ENCODE assay signal across 21 cellular contexts in the genomic region with DNA sequence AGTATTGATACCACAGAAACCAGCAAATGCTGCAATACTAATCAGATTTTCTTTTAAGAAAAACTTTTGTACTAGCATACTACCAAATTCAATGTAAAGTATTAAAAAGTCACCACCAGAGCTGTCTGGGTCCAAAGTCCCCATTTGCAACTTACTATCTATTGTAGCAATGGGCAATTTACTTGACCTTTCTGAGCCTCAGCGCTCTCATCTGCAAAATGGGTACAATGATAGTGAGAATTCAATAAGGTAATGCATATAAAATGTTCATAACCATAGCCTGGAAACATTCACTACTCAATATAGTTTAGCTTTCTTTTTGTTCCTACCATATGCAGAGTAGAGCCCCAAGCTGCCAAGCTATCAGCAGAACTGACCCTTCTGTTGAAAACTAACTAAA.
DNase-seq lines count a peak whose midpoint lies in the region; ATAC-seq, FAIRE-seq and TF ChIP-seq lines count a peak whose summit lies in the region.
"Had no signal": no experiment of that assay in that cellular context is flagged by ENCODE, and none has a peak within 500 bp of the region (broad histone marks: within the 10 kb centered on the region; RNA-seq: fewer than 3 reads in every experiment).

No MANE protein-coding gene starts in this region.

- POLR2A ChIA-PET in HepG2 (lab: Yijun Ruan, JAX): no interaction called here

- in situ Hi-C loops in HepG2 (cut with HindIII; ENCODE audit: extremely low pct_ligation_motif_present, low pct_unique_long_range_greater_than_20kb): no loop called here

- no peak for TF ChIP-seq RAD21 in HepG2 (CRISPR knock-in tag; IDR thresholded peaks at IDR 0.05)

- peaks cover 29% of the 10 kb centered on the region for H3K4me1 ChIP-seq in HepG2 (ENCODE audit: insufficient read depth, low read length)
- no peaks in the 10 kb centered on the region for H3K4me1 ChIP-seq in right lobe of liver
- H3K4me1 ChIP-seq in neutrophil (ENCODE audit: control insufficient read depth in 1 of 2, insufficient read depth in 1 of 2, low read depth in 1 of 2, low read length in 1 of 2): peaks cover 9 to 17% of the 10 kb centered on the region in 2 experiments
- H3K4me1 ChIP-seq: A549, Caco-2 had no signal

- no peak overlapping the region for H3K9ac ChIP-seq in HepG2 (ENCODE audit: insufficient read depth, low read depth, low read length)
- H3K9ac ChIP-seq: BLaER1 treated with 17β-estradiol and CSF1 and Interleukin-3, amounts not matched to agents 10 nM and 100 nM had no signal

- 59% methylated on average over 1 of the region's 1 CpG for WGBS in HepG2 (ENCODE audit: low lambda C conversion rate)
- WGBS in right lobe of liver (ENCODE audit: insufficient coverage, low coverage, low lambda C conversion rate, missing lambda C conversion rate): 100% methylated on average over 1 of the region's 1 CpG

- intact Hi-C loops in HepG2 (cut with micrococcal nuclease; ENCODE audit: unreplicated experiment): no loop called here
- intact Hi-C loops in right lobe of liver (cut with DNase I): no loop called here

- no peaks in the 10 kb centered on the region for H3K27me3 Mint-ChIP-seq in central memory CD8-positive, alpha-beta T cell
- H3K27me3 Mint-ChIP-seq: B cell; CD4-positive, alpha-beta T cell had no signal

- CTCF ChIA-PET in HepG2 (lab: Yijun Ruan, JAX; ENCODE audit: low intra/inter-chr PET ratio, low total read pairs): no interaction called here

- H4K20me1 ChIP-seq in HepG2 (ENCODE audit: insufficient read depth, low read length): no peaks in the 10 kb centered on the region

- FAIRE-seq in HepG2 (lab: Jason Lieb, UNC): no peak
- FAIRE-seq: A549, D721Med, G401.6, GM19239 had no signal

- H3K27ac ChIP-seq in HepG2 (ENCODE audit: extremely low read length, insufficient read depth, low read length) (no peak overlapping the region), right lobe of liver (no peak overlapping the region), neutrophil (peak overlapping the region; percentile 3)
- H3K27ac ChIP-seq: 22Rv1; A549; BLaER1 treated with 17β-estradiol and CSF1 and Interleukin-3, amounts not matched to agents 10 nM and 100 nM; C4-2B had no signal

- no peaks in the 10 kb centered on the region for H3K36me3 ChIP-seq in HepG2 (replicated peaks in 1 of 2; ENCODE audit: control insufficient read depth in 1 of 2, insufficient read depth in 2 of 2, low read length in 2 of 2)
- no peaks in the 10 kb centered on the region for H3K36me3 ChIP-seq in right lobe of liver
- no peaks in the 10 kb centered on the region for H3K36me3 ChIP-seq in neutrophil

- H3K9me3 ChIP-seq in HepG2 (ENCODE audit: low read length) (no peaks in the 10 kb centered on the region), right lobe of liver (no peaks in the 10 kb centered on the region), neutrophil (no peaks in the 10 kb centered on the region)
- H3K9me3 ChIP-seq: A549, Caco-2 had no signal

- no TSS peak for BruUV-seq in HepG2 (replicated peaks; lab: Mats Ljungman, UMichigan)

- peaks cover 10% of the 10 kb centered on the region for H3K36me3 Mint-ChIP-seq in central memory CD8-positive, alpha-beta T cell (ENCODE audit: insufficient read depth)

- no peak overlapping the region for H3K4me3 ChIP-seq in HepG2 (replicated peaks in 1 of 3; ENCODE audit: insufficient read depth in 1 of 3, low read depth in 2 of 3, low read length in 3 of 3)
- no peak overlapping the region for H3K4me3 ChIP-seq in right lobe of liver
- no peak overlapping the region for H3K4me3 ChIP-seq in neutrophil (ENCODE audit: low read depth in 1 of 2, low read length in 1 of 2)
- H3K4me3 ChIP-seq: A549; BLaER1 treated with 17β-estradiol and CSF1 and Interleukin-3, amounts not matched to agents 10 nM and 100 nM had no signal

- H3K27ac Mint-ChIP-seq in central memory CD8-positive, alpha-beta T cell (ENCODE audit: low read depth): peak overlapping the region; percentile 52
- H3K27ac Mint-ChIP-seq: B cell; CD4-positive, alpha-beta T cell; CD8-positive, alpha-beta T cell had no signal

- no peaks in the 10 kb centered on the region for H3K9me3 Mint-ChIP-seq in central memory CD8-positive, alpha-beta T cell
- H3K9me3 Mint-ChIP-seq: CD4-positive, alpha-beta T cell; CD8-positive, alpha-beta T cell had no signal

- ATAC-seq in HepG2 (no peak), right lobe of liver (no peak)
- ATAC-seq in central memory CD8-positive, alpha-beta T cell (replicated peaks; ENCODE audit: extremely low read depth, poor library complexity, severe bottlenecking): no peak
- ATAC-seq: A549; CD8-positive, alpha-beta T cell had no signal

- TF ChIP-seq EP300 in HepG2 (IDR thresholded peaks at IDR 0.05; ENCODE audit: low read depth in 2 of 2, low read length in 2 of 2): no peak
- no peak for TF ChIP-seq EP300 in HepG2 (CRISPR knock-in tag; IDR thresholded peaks at IDR 0.05; ENCODE audit: borderline replicate concordance)

- no peak overlapping the region for H3K4me3 Mint-ChIP-seq in central memory CD8-positive, alpha-beta T cell
- H3K4me3 Mint-ChIP-seq: B cell; CD4-positive, alpha-beta T cell; CD8-positive, alpha-beta T cell had no signal

- H2AFZ ChIP-seq in HepG2 (ENCODE audit: low read length): no peak overlapping the region

- TF ChIP-seq CTCF in HepG2 (CRISPR knock-in tag; IDR thresholded peaks at IDR 0.05): no peak
- TF ChIP-seq CTCF in right lobe of liver (IDR thresholded peaks at IDR 0.05): no peak
- TF ChIP-seq CTCF in neutrophil (IDR thresholded peaks at IDR 0.05): no peak

- TF ChIP-seq POLR2A in HepG2 (IDR thresholded peaks at IDR 0.05; ENCODE audit: insufficient read depth in 1 of 2, low read depth in 2 of 2, low read length in 2 of 2): no peak
- no peak for TF ChIP-seq POLR2A in right lobe of liver (IDR thresholded peaks at IDR 0.05)

- no peak overlapping the region for H3K4me2 ChIP-seq in HepG2 (ENCODE audit: low read depth, low read length)
- H3K4me2 ChIP-seq: A549; BLaER1 treated with 17β-estradiol and CSF1 and Interleukin-3, amounts not matched to agents 10 nM and 100 nM had no signal

- no peaks in the 10 kb centered on the region for H3K27me3 ChIP-seq in HepG2 (ENCODE audit: control insufficient read depth in 1 of 2, insufficient read depth in 2 of 2, low read length in 2 of 2)
- H3K27me3 ChIP-seq in right lobe of liver: no peaks in the 10 kb centered on the region
- no peaks in the 10 kb centered on the region for H3K27me3 ChIP-seq in neutrophil
- H3K27me3 ChIP-seq: BLaER1 treated with 17β-estradiol and CSF1 and Interleukin-3, amounts not matched to agents 10 nM and 100 nM had no signal

- peaks cover 38% of the 10 kb centered on the region for H3K4me1 Mint-ChIP-seq in central memory CD8-positive, alpha-beta T cell

- H3K79me2 ChIP-seq in HepG2 (ENCODE audit: insufficient read depth, low read length): no peaks in the 10 kb centered on the region

- DNase-seq in HepG2 (ENCODE audit: low spot score) (no peak), right lobe of liver (no peak), NCI-H510A treated with DMSO at 0.1 percent for 48 hours (lab: John Stamatoyannopoulos, UW) (no peak), NCI-H526 (lab: John Stamatoyannopoulos, UW) (no peak)
- DNase-seq in central memory CD8-positive, alpha-beta T cell (ENCODE audit: low spot score in 2 of 2): no peak
- DNase-seq: AML-193; Caco-2; Calu3; CD4-positive, alpha-beta T cell; CD8-positive, alpha-beta T cell; DMS79 treated with DMSO at 0.1 percent for 48 hours; GF-D8 had no signal

TF ChIP-seq in HepG2, 621 proteins besides CTCF, POLR2A, EP300 and RAD21:
- TF ChIP-seq ZNF629 (CRISPR knock-in tag; conservative IDR thresholded peaks at IDR 0.05): peak; percentile 88
- no peak for TF ChIP-seq RARA (CRISPR knock-in tag; IDR thresholded peaks at IDR 0.05)
